In the genomic region with DNA sequence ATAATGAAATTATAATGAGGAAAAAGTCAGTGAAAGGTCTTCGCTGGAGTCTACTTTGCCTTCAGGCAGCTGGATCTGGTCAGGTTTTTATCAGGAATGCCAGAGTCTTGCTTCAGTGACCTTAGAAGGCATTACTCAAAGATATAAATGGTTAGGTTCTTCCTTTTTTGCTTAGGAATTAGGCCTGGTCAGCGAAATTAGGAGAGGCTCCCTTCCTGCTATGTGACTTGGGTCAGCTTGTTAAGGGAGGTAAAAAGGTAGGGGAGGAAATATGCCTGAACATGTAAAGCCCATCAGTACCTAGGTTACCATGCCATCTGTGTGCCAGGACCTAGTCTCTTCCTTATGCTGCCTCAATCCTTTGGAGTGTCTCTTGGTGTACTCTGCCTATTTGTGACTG, we compare ENCODE assay signal across 21 cellular contexts.
"Had no signal": no experiment of that assay in that cellular context is flagged by ENCODE, and none has a peak within 500 bp of the region (broad histone marks: within the 10 kb centered on the region; RNA-seq: fewer than 3 reads in every experiment).

No MANE protein-coding gene starts in this region.

- H3K4me1 Mint-ChIP-seq: naive B cell; stimulated activated naive B cell treated with anti-CD40 and anti-IgM and Interleukin-4, amounts not matched to agents 10 μg/mL and 1 μg/mL and 100 μg/mL, for 72 hours had no signal

- H3K4me3 Mint-ChIP-seq: naive B cell; natural killer cell treated with Interleukin-12 subunit alpha and Interleukin-12 subunit beta and Interleukin-15 and Interleukin-18, amount 100 ng/mL, for 72 hours; stimulated activated naive B cell treated with anti-CD40 and anti-IgM and Interleukin-4, amounts not matched to agents 10 μg/mL and 1 μg/mL and 100 μg/mL, for 72 hours had no signal

- H3K36me3 Mint-ChIP-seq: naive B cell; natural killer cell treated with Interleukin-12 subunit alpha and Interleukin-12 subunit beta and Interleukin-15 and Interleukin-18, amount 100 ng/mL, for 72 hours; stimulated activated naive B cell treated with anti-CD40 and anti-IgM and Interleukin-4, amounts not matched to agents 10 μg/mL and 1 μg/mL and 100 μg/mL, for 72 hours had no signal

- H3K27ac Mint-ChIP-seq: naive B cell; natural killer cell treated with Interleukin-12 subunit alpha and Interleukin-12 subunit beta and Interleukin-15 and Interleukin-18, amount 100 ng/mL, for 72 hours; progenitor cell of endocrine pancreas; stimulated activated naive B cell treated with anti-CD40 and anti-IgM and Interleukin-4, amounts not matched to agents 10 μg/mL and 1 μg/mL and 100 μg/mL, for 72 hours had no signal

- ATAC-seq: left colon; natural killer cell treated with Interleukin-12 subunit alpha and Interleukin-12 subunit beta and Interleukin-15 and Interleukin-18, amount 100 ng/mL, for 72 hours; stimulated activated naive CD8-positive, alpha-beta T cell treated with anti-CD3 and anti-CD28 coated beads, Interleukin-15, Interleukin-2, amounts not matched to agents 100 U/mL and 50 U/mL, for 24 hours had no signal

- H3K27ac ChIP-seq: hepatocyte, left lung, lower lobe of right lung, ovary, right atrium auricular region, right lobe of liver, stomach, thoracic aorta, tibial artery, upper lobe of right lung had no signal

- H3K27me3 Mint-ChIP-seq: natural killer cell treated with Interleukin-12 subunit alpha and Interleukin-12 subunit beta and Interleukin-15 and Interleukin-18, amount 100 ng/mL, for 72 hours; stimulated activated naive B cell treated with anti-CD40 and anti-IgM and Interleukin-4, amounts not matched to agents 10 μg/mL and 1 μg/mL and 100 μg/mL, for 72 hours had no signal

- DNase-seq: left colon; left lung; lower lobe of right lung; mammary epithelial cell; naive B cell; ovary; right lobe of liver; stimulated activated CD4-positive, alpha-beta T cell treated with anti-CD3 and anti-CD28 coated beads, Interleukin-1b, Interleukin-23, amount 100 ng/mL, for 48 hours; stimulated activated CD4-positive, alpha-beta T cell treated with anti-CD3 and anti-CD28 coated beads, Interleukin-2, amount 100 ng/mL, for 48 hours; stimulated activated CD4-positive, alpha-beta T cell treated with anti-CD3 and anti-CD28 coated beads, Interleukin-4, amount 100 ng/mL, for 4 hours; stimulated activated CD8-positive, alpha-beta memory T cell treated with anti-CD3 and anti-CD28 coated beads, Interleukin-4, amount 100 ng/mL, for 48 hours; stimulated activated naive B cell treated with anti-CD40 and anti-IgM and Interleukin-4, amounts not matched to agents 10 μg/mL and 1 μg/mL and 100 μg/mL, for 72 hours; stimulated activated naive CD8-positive, alpha-beta T cell treated with anti-CD3 and anti-CD28 coated beads, Interleukin-15, Interleukin-2, amounts not matched to agents 100 U/mL and 50 U/mL, for 24 hours; stomach; tibial artery; upper lobe of right lung had no signal
